ENCODE assay signal across 8 cellular contexts in genomic region chr6:89375427-89375868, GRCh38. TPM values are rescaled to one million over a fixed set of nuclear protein-coding genes. Genes with fewer than 3 reads are reported as not detected.
DNase-seq lines count a peak whose midpoint lies in the region; ATAC-seq and TF ChIP-seq lines count a peak whose summit lies in the region.

No MANE protein-coding gene starts in this region.

- 49 to 79% methylated on average over 2 of the region's 2 CpGs for WGBS in GM23248 (ENCODE audit: low coverage in 1 of 2, low lambda C conversion rate in 2 of 2, missing lambda C conversion rate in 2 of 2), 2 experiments

- H3K4me2 ChIP-seq in KMS-11 (peak overlapping the region; percentile 73), OCI-LY1 (ENCODE audit: low read length) (peak overlapping the region; percentile 14; the same call in 1 of the 2 replicates), GM23248 (ENCODE audit: unreplicated experiment) (no peak overlapping the region)

- H2AFZ ChIP-seq in KMS-11 (ENCODE audit: low read depth), result no peak overlapping the region
- no peak overlapping the region for H2AFZ ChIP-seq in OCI-LY1 (ENCODE audit: low read length)
- H2AFZ ChIP-seq in GM23248, result no peak overlapping the region

- H3K9me2 ChIP-seq in OCI-LY1 (ENCODE audit: low read depth, low read length), result no peaks in the 10 kb centered on the region
- H3K9me2 ChIP-seq in GM23248 (ENCODE audit: insufficient read depth), result no peaks in the 10 kb centered on the region

- H3K4me3 ChIP-seq in KMS-11 (IDR thresholded peaks at IDR 0.05; ENCODE audit: insufficient read depth, low read depth, low read length) (no peak overlapping the region), OCI-LY1 (ENCODE audit: low read depth, low read length, poor library complexity, severe bottlenecking) (no peak overlapping the region), left ventricle myocardium inferior (no peak overlapping the region), GM23248 (no peak overlapping the region)

- TF ChIP-seq CTCF in KMS-11 (conservative IDR thresholded peaks at IDR 0.05; ENCODE audit: low read depth, low read length) (peak; percentile 47; the same call in 1 of the 2 replicates), OCI-LY1 (IDR thresholded peaks at IDR 0.05; ENCODE audit: low read length) (peak; percentile 68), left ventricle myocardium inferior (IDR thresholded peaks at IDR 0.05; ENCODE audit: borderline replicate concordance) (peak; percentile 40)

- H3K27ac ChIP-seq in KMS-11 (peak overlapping the region; percentile 50), OCI-LY1 (ENCODE audit: low read depth, low read length, poor library complexity, severe bottlenecking) (peak overlapping the region; percentile 65), left ventricle myocardium inferior (replicated peaks) (peak overlapping the region; percentile 63), GM23248 (no peak overlapping the region)

- H3K4me1 ChIP-seq in KMS-11 (ENCODE audit: low read depth, poor library complexity, severe bottlenecking) (peaks cover 76% of the 10 kb centered on the region), OCI-LY1 (ENCODE audit: insufficient read depth, low read length, severe bottlenecking) (peaks cover 42% of the 10 kb centered on the region), left ventricle myocardium inferior (peaks cover 42% of the 10 kb centered on the region), GM23248 (ENCODE audit: insufficient read depth) (no peaks in the 10 kb centered on the region)

- in situ Hi-C loops in GM23248 (cut with MboI), result no loop called here

- peak; percentile 76 for ATAC-seq in GM21825 (IDR thresholded peaks at IDR 0.05; ENCODE audit: unreplicated experiment)

- H3K9ac ChIP-seq in KMS-11 (peak overlapping the region; percentile 25; the same call in 1 of the 2 replicates), OCI-LY1 (ENCODE audit: low read length) (peak overlapping the region; percentile 20; the same call in 1 of the 2 replicates), GM23248 (no peak overlapping the region)

- H3K9me3 ChIP-seq in OCI-LY1 (ENCODE audit: low read length), result no peaks in the 10 kb centered on the region
- no peaks in the 10 kb centered on the region for H3K9me3 ChIP-seq in left ventricle myocardium inferior (replicated peaks)
- H3K9me3 ChIP-seq in GM23248 (ENCODE audit: low read depth), result no peaks in the 10 kb centered on the region

- H3F3A ChIP-seq in OCI-LY1 (ENCODE audit: insufficient read depth, low read length) (no peaks in the 10 kb centered on the region), GM23248 (ENCODE audit: insufficient read depth) (no peaks in the 10 kb centered on the region)

- H3K79me2 ChIP-seq in KMS-11 (ENCODE audit: insufficient read depth, low read depth), result no peaks in the 10 kb centered on the region
- H3K79me2 ChIP-seq in OCI-LY1 (ENCODE audit: insufficient read depth, low read length), result no peaks in the 10 kb centered on the region
- H3K79me2 ChIP-seq in GM23248 (ENCODE audit: insufficient read depth), result no peaks in the 10 kb centered on the region

- H3K27me3 ChIP-seq in KMS-11 (ENCODE audit: insufficient read depth, low read depth) (no peaks in the 10 kb centered on the region), OCI-LY1 (ENCODE audit: insufficient read depth, low read length) (no peaks in the 10 kb centered on the region), left ventricle myocardium inferior (ENCODE audit: low read depth) (no peaks in the 10 kb centered on the region), GM23248 (replicated peaks; ENCODE audit: insufficient read depth) (no peaks in the 10 kb centered on the region; the same call in 1 of the 2 replicates)

- H4K20me1 ChIP-seq in KMS-11 (ENCODE audit: insufficient read depth) (no peaks in the 10 kb centered on the region), OCI-LY1 (ENCODE audit: insufficient read depth, low read length) (no peaks in the 10 kb centered on the region), GM23248 (ENCODE audit: insufficient read depth) (no peaks in the 10 kb centered on the region)

- intact Hi-C loops in left ventricle myocardium inferior (cut with micrococcal nuclease), result no loop called here

- H3K36me3 ChIP-seq in KMS-11 (ENCODE audit: insufficient read depth), result no peaks in the 10 kb centered on the region
- H3K36me3 ChIP-seq in OCI-LY1 (ENCODE audit: insufficient read depth, low read length), result no peaks in the 10 kb centered on the region
- H3K36me3 ChIP-seq in left ventricle myocardium inferior, result peaks cover 6% of the 10 kb centered on the region
- H3K36me3 ChIP-seq in GM23248 (ENCODE audit: low read depth), result no peaks in the 10 kb centered on the region

- DNase-seq in GDM1 (lab: John Stamatoyannopoulos, UW), result peak; percentile 49
- DNase-seq in activated T-cell treated with anti-CD3 and anti-CD28 coated beads, Interleukin-2, amount 50 U/mL, for 48 hours, result peak; percentile 54 to 63
- peak; percentile 25 for DNase-seq in left ventricle myocardium inferior
- peak; percentile 43 for DNase-seq in stimulated activated CD8-positive, alpha-beta memory T cell treated with anti-CD3 and anti-CD28 coated beads, Interleukin-12 subunit alpha, Interleukin-12 subunit beta, amount 100 ng/mL, for 1 hour (ENCODE audit: low read depth)
- no peak for DNase-seq in GM23248

RNA-seq across cellular contexts. Expression of gene UBE2J1, which starts 22.9 kb away (rescaled TPM):
- 13.1 TPM for total RNA-seq in left ventricle myocardium inferior
- total RNA-seq in GM23248 (2014; rRNA removed; shearing (Covaris generic)), result 42.9 and 43.4 TPM in 2 replicates
- polyA plus RNA-seq in GM23248 (2016; fragmentation: Nextera tagmentation; extraction: Ambion mirVana), result 44.5 and 44.6 TPM in 2 replicates

RNA-seq across cellular contexts. Expression of gene RRAGD, which starts 36.6 kb away (rescaled TPM):
- 123 TPM for total RNA-seq in left ventricle myocardium inferior
- not detected in 2 replicates for total RNA-seq in GM23248 (2014; rRNA removed; shearing (Covaris generic))
- polyA plus RNA-seq in GM23248 (2016; fragmentation: Nextera tagmentation; extraction: Ambion mirVana), result not detected in 2 replicates

RNA-seq across cellular contexts. Expression of gene ANKRD6, which starts 57.5 kb away (rescaled TPM):
- total RNA-seq in left ventricle myocardium inferior, result 11.1 TPM
- total RNA-seq in GM23248 (2014; rRNA removed; shearing (Covaris generic)), result 1.0 and 12.4 TPM in 2 replicates
- polyA plus RNA-seq in GM23248 (2016; fragmentation: Nextera tagmentation; extraction: Ambion mirVana), result 0.54 and 0.58 TPM in 2 replicates

Comparison
In these comparisons a context has a peak if more than half of its experiments do, and no peak if none do; other contexts are left out.
1. RNA of gene RRAGD, which starts 36.6 kb away (total RNA-seq): 123 TPM in left ventricle myocardium inferior (single experiment); not detected in GM23248; every median in the first group is over 100 times any median in the second.
2. Peak in every context shown above with its lines, with median percentiles within 50 percentile points of each other: CTCF ChIP-seq.